8 cellular contexts compared by ENCODE assay signal in the genomic region with DNA sequence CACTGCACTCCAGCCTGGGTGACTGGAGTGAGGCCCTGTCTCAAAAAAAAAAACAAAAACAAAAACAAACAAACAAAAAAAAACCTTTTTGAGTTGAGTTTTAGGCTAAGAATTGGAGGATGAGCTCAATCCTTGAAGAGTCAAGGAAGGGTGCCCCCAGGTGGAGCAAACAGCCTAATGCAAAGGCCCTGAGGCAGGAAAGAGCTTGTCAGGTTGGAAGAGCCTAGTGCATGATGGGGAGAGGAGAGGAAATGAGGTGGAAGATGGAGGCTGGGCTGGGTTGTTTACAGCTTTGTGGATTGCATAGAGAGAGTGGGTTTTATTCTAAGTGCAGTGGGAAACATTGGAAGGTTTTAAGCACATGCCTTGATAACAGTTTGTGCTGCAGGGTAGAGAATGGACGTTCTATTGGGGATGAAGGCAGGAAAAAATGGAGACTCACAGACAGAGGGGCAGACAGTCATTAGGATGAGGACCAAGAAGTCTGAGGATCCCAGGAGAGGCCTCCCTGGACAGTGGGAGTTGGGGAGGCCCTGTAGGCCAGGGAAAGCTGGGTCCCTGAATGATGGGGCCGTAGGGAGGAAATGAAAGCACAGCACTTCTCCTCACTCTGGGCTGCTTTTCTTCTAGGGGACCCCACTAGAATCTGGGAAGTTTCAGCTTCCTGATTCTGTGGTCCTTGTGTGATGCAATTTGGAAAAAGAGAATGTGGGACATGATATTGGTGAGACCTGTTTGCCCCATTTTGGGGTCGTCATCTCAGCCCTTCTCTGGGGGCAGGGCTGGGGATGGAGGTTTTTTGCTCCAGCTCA. TPM values are rescaled to one million over a fixed set of nuclear protein-coding genes. Genes with fewer than 3 reads are reported as not detected.
A peak's percentile ranks its signal among the peaks of the same experiment; 100 is the strongest.
DNase-seq lines count a peak whose midpoint lies in the region; ATAC-seq, FAIRE-seq and TF ChIP-seq lines count a peak whose summit lies in the region.
"Had no signal": no experiment of that assay in that cellular context is flagged by ENCODE, and none has a peak within 500 bp of the region (broad histone marks: within the 10 kb centered on the region; RNA-seq: fewer than 3 reads in every experiment).

No MANE protein-coding gene starts in this region.

- POLR2A ChIA-PET in WTC11 (lab: Charles Lee), result no interaction called here

- ATAC-seq in WTC11, result no peak

- H3K36me3 ChIP-seq in HAP-1 (replicated peaks) (peaks cover 13% of the 10 kb centered on the region), mucosa of stomach (ENCODE audit: control insufficient read depth, insufficient read depth, low read length) (no peaks in the 10 kb centered on the region)

- peaks cover 19% of the 10 kb centered on the region for H3K4me1 Mint-ChIP-seq in WTC11

- H3K9me3 ChIP-seq in HAP-1 (no peaks in the 10 kb centered on the region), mucosa of stomach (ENCODE audit: control insufficient read depth, low read length) (no peaks in the 10 kb centered on the region)

- H3K27me3 ChIP-seq in HAP-1 (ENCODE audit: low read depth) (no peaks in the 10 kb centered on the region), mucosa of stomach (ENCODE audit: control insufficient read depth, insufficient read depth, low read length) (peaks cover 26% of the 10 kb centered on the region)

- peak overlapping the region; percentile 17 for H3K9ac ChIP-seq in mucosa of stomach (ENCODE audit: low read length)

- H3K36me3 Mint-ChIP-seq in WTC11, result peaks cover 3% of the 10 kb centered on the region

- FAIRE-seq in D721Med (lab: Jason Lieb, UNC), result no peak

- H3K4me1 ChIP-seq in HAP-1 (peaks cover 14% of the 10 kb centered on the region), mucosa of stomach (ENCODE audit: control insufficient read depth, insufficient read depth, low read length) (peaks cover 30% of the 10 kb centered on the region)

- DNase-seq in D721Med (ENCODE audit: insufficient read length, low spot score) (no peak), HAP-1 (ENCODE audit: low spot score in 2 of 2) (peak; percentile 48 to 67), WTC11 (ENCODE audit: low spot score) (no peak), NCI-H1105 (lab: John Stamatoyannopoulos, UW) (no peak), dedifferentiated amniotic fluid mesenchymal stem cell (ENCODE audit: extremely low spot score) (no peak)
- DNase-seq in NK-92 treated with Interleukin-12 subunit alpha and Interleukin-12 subunit beta, amount 100 ng/mL, for 24 hours (lab: John Stamatoyannopoulos, UW), result no peak
- DNase-seq: activated CD4-positive, CD25-positive, alpha-beta regulatory T cell had no signal

- TF ChIP-seq CTCF in D721Med (IDR thresholded peaks at IDR 0.05; ENCODE audit: insufficient read depth, missing control alignments) (peak; percentile 20), WTC11 (IDR thresholded peaks at IDR 0.05) (no peak)

- in situ Hi-C loops in HAP-1 (cut with MboI; ENCODE audit: low sequenced_read_pairs), result no loop called here

- no peak overlapping the region for H3K4me3 ChIP-seq in HAP-1
- H3K4me3 ChIP-seq in mucosa of stomach (ENCODE audit: low read length), result no peak overlapping the region

- H3K27ac Mint-ChIP-seq in WTC11, result no peak overlapping the region

- H3K27me3 Mint-ChIP-seq in WTC11 (ENCODE audit: low read depth), result peaks cover 32% of the 10 kb centered on the region

- H3K9me3 Mint-ChIP-seq in WTC11, result no peaks in the 10 kb centered on the region

- CTCF ChIA-PET in WTC11 (lab: Charles Lee), result interaction anchor here (0.6 to 1.7 kb wide), 17 partner anchors 12 to 876 kb away, joined by 3 to 15 read pairs (median 4); a partner anchor contains a TSS

- H3K4me3 Mint-ChIP-seq in WTC11, result no peak overlapping the region

TF ChIP-seq in WTC11, 78 proteins besides CTCF, POLR2A, EP300 and RAD21:
- TF ChIP-seq GTF2I (CRISPR knock-in tag; conservative IDR thresholded peaks at IDR 0.05), result peak; percentile 71; the same call in 1 of the 2 replicates
- TF ChIP-seq NFYB (CRISPR knock-in tag; conservative IDR thresholded peaks at IDR 0.05; ENCODE audit: low read depth), result no peak
- TF ChIP-seq ZNF317 (CRISPR knock-in tag; IDR thresholded peaks at IDR 0.05; ENCODE audit: borderline replicate concordance, low read depth), result no peak
- 0 out of 2 replicates have a peak, but pooled peaks have one; percentile 17 for TF ChIP-seq ZNF121 (CRISPR knock-in tag; IDR thresholded peaks at IDR 0.05)
- TF ChIP-seq, protein P1, sequence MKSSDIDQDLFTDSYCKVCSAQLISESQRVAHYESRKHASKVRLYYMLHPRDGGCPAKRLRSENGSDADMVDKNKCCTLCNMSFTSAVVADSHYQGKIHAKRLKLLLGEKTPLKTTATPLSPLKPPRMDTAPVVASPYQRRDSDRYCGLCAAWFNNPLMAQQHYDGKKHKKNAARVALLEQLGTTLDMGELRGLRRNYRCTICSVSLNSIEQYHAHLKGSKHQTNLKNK (CRISPR knock-in tag; IDR thresholded peaks at IDR 0.05), result no peak
- TF ChIP-seq, protein P2, sequence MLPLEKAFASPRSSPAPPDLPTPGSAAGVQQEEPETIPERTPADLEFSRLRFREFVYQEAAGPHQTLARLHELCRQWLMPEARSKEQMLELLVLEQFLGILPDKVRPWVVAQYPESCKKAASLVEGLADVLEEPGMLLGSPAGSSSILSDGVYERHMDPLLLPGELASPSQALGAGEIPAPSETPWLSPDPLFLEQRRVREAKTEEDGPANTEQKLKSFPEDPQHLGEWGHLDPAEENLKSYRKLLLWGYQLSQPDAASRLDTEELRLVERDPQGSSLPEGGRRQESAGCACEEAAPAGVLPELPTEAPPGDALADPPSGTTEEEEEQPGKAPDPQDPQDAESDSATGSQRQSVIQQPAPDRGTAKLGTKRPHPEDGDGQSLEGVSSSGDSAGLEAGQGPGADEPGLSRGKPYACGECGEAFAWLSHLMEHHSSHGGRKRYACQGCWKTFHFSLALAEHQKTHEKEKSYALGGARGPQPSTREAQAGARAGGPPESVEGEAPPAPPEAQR (CRISPR knock-in tag; IDR thresholded peaks at IDR 0.05), result no peak

RNA-seq across cellular contexts. Expression of a gene that starts 1.9 kb away (rescaled TPM):
- 5.9 to 6.1 TPM (median 5.9 TPM) in 3 replicates for total RNA-seq in WTC11 (2021)

RNA-seq across cellular contexts. Expression of a gene that starts 13.2 kb away (rescaled TPM):
- total RNA-seq in WTC11 (2021), result 469 to 495 TPM (median 485 TPM) in 3 replicates

RNA-seq across cellular contexts. Expression of a gene that starts 53.8 kb away (rescaled TPM):
- total RNA-seq in WTC11 (2021), result 60.2 to 65.7 TPM (median 61.8 TPM) in 3 replicates

RNA-seq across cellular contexts. Expression of a gene that starts 56.0 kb away (rescaled TPM):
- total RNA-seq in WTC11 (2021), result 67.6 to 73.6 TPM (median 72.3 TPM) in 3 replicates

Comparison
In these comparisons a context has a peak if more than half of its experiments do, and no peak if none do; other contexts are left out.
1. DNase-seq: peak in HAP-1 (2 of 2); none in D721Med (single experiment), WTC11 (single experiment), NCI-H1105 (single experiment), NK-92 treated with Interleukin-12 subunit alpha and Interleukin-12 subunit beta, amount 100 ng/mL, for 24 hours (single experiment) and dedifferentiated amniotic fluid mesenchymal stem cell (single experiment).